27 cellular contexts compared by ENCODE assay signal in the genomic region with DNA sequence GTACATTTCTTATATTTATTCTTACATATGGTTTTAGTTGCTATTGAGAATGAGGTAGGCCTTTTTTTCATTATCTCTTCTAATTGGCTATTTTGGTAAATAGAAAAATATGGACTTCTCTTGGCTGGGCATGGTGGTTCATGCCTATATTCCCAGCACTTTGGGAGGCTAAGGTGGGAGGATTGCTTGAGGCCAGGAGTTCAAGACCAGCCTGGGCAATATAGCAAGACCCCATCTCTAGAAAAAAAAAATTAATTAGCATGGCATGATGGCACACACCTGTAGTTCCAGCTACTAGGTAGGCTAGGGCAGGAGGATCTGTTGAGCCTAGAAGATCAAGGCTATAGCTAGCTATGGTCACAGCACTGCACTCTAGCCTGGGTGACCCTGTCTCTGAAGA.
"Had no signal": no experiment of that assay in that cellular context is flagged by ENCODE, and none has a peak within 500 bp of the region (broad histone marks: within the 10 kb centered on the region; RNA-seq: fewer than 3 reads in every experiment).

No MANE protein-coding gene starts in this region.

- FAIRE-seq: urothelium cell line had no signal

- H3K9me3 ChIP-seq: stomach, suprapubic skin, testis, thoracic aorta, thyroid gland, tibial artery, tibial nerve, transverse colon, upper lobe of left lung, upper lobe of right lung, uterus, vagina had no signal

- H3K27ac ChIP-seq: stomach, suprapubic skin, testis, thoracic aorta, thyroid gland, tibial artery, tibial nerve, transverse colon, upper lobe of left lung, upper lobe of right lung, uterus, vagina had no signal

- H3K36me3 ChIP-seq: suprapubic skin, thoracic aorta, thyroid gland, upper lobe of left lung, upper lobe of right lung, uterus had no signal

- H3K4me1 ChIP-seq: testis had no signal

- DNase-seq: stimulated activated CD4-positive, alpha-beta T cell treated with anti-CD3 and anti-CD28 coated beads, Interleukin-2, amount 100 ng/mL, for 48 hours; stimulated activated CD4-positive, alpha-beta T cell treated with anti-CD3 and anti-CD28 coated beads, Interleukin-4, amount 100 ng/mL, for 1 hour; stimulated activated CD4-positive, alpha-beta T cell treated with anti-CD3 and anti-CD28 coated beads, Interleukin-4, amount 100 ng/mL, for 24 hours; stimulated activated CD4-positive, alpha-beta T cell treated with anti-CD3 and anti-CD28 coated beads, Interleukin-4, amount 100 ng/mL, for 4 hours; stimulated activated CD8-positive, alpha-beta memory T cell treated with anti-CD3 and anti-CD28 coated beads, Interleukin-4, amount 100 ng/mL, for 48 hours; stimulated activated naive B cell treated with anti-CD40 and anti-IgM and Interleukin-4, amounts not matched to agents 10 μg/mL and 1 μg/mL and 100 μg/mL, for 72 hours; stimulated activated naive CD4-positive, alpha-beta T cell; stimulated activated naive CD4-positive, alpha-beta T cell treated with Interleukin-2 at 50 U/mL for 16 hours; stimulated activated naive CD8-positive, alpha-beta T cell treated with anti-CD3 and anti-CD28 coated beads, Interleukin-15, amount 100 ng/mL, for 72 hours; stimulated activated naive CD8-positive, alpha-beta T cell treated with anti-CD3 and anti-CD28 coated beads, Interleukin-15, Interleukin-2, amounts not matched to agents 100 U/mL and 50 U/mL, for 24 hours; stomach; substantia nigra; testis; thyroid gland; tibial artery; transverse colon; trophoblast cell; upper lobe of left lung; upper lobe of right lung; uterus had no signal

- H3K4me3 ChIP-seq: stomach, suprapubic skin, testis, thoracic aorta, thyroid gland, tibial artery, tibial nerve, transverse colon, upper lobe of left lung, upper lobe of right lung, uterus, vagina had no signal

- H3K27me3 ChIP-seq: stomach, suprapubic skin, testis, thyroid gland, tibial artery, tibial nerve, transverse colon, upper lobe of left lung, upper lobe of right lung, uterus, vagina had no signal

- ATAC-seq: stimulated activated effector memory CD8-positive, alpha-beta T cell treated with anti-CD3 and anti-CD28 coated beads, Interleukin-12 subunit alpha, Interleukin-12 subunit beta, amount 100 ng/mL, for 72 hours; stimulated activated memory B cell treated with anti-CD40 and anti-IgM and Interleukin-4, amounts not matched to agents 10 μg/mL and 1 μg/mL and 100 μg/mL, for 72 hours; stimulated activated naive B cell treated with anti-CD40 and anti-IgM and Interleukin-4, amounts not matched to agents 10 μg/mL and 1 μg/mL and 100 μg/mL, for 72 hours; stimulated activated naive CD8-positive, alpha-beta T cell treated with anti-CD3 and anti-CD28 coated beads, Interleukin-15, amount 100 ng/mL, for 72 hours; stimulated activated naive CD8-positive, alpha-beta T cell treated with anti-CD3 and anti-CD28 coated beads, Interleukin-15, Interleukin-2, amounts not matched to agents 100 U/mL and 50 U/mL, for 24 hours; upper lobe of right lung had no signal
